ENCODE assay signal across 14 cellular contexts in genomic region chr9:17470449-17470848, GRCh38.
DNase-seq lines count a peak whose midpoint lies in the region; ATAC-seq and TF ChIP-seq lines count a peak whose summit lies in the region.
"Had no signal": no experiment of that assay in that cellular context is flagged by ENCODE, and none has a peak within 500 bp of the region (broad histone marks: within the 10 kb centered on the region; RNA-seq: fewer than 3 reads in every experiment).

No MANE protein-coding gene starts in this region.

- BruUV-seq in PC-3 (replicated peaks; lab: Mats Ljungman, UMichigan) = no TSS peak

- H3K27ac ChIP-seq in PC-3 (ENCODE audit: low read length) (no peak overlapping the region), left ventricle myocardium inferior (replicated peaks) (no peak overlapping the region)
- H3K27ac ChIP-seq: GM23248 had no signal

- ATAC-seq in PC-3 (peak; percentile 74), GM21381 (IDR thresholded peaks at IDR 0.05; ENCODE audit: unreplicated experiment) (no peak)

- POLR2A ChIA-PET in PC-3 (lab: Charles Lee; ENCODE audit: unreplicated experiment) = no interaction called here

- no peak overlapping the region for H3K4me2 ChIP-seq in PC-3 (ENCODE audit: low read length)

- CTCF ChIA-PET in PC-3 (lab: Charles Lee) = no interaction called here

- H3K4me3 ChIP-seq in PC-3 (ENCODE audit: low read length) (no peak overlapping the region), left ventricle myocardium inferior (no peak overlapping the region)
- H3K4me3 ChIP-seq: GM23248 had no signal

- no peak for TF ChIP-seq CTCF in PC-3 (conservative IDR thresholded peaks at IDR 0.05; ENCODE audit: low read depth, low read length)
- TF ChIP-seq CTCF in left ventricle myocardium inferior (IDR thresholded peaks at IDR 0.05; ENCODE audit: borderline replicate concordance) = no peak

- no peaks in the 10 kb centered on the region for H4K20me1 ChIP-seq in PC-3 (ENCODE audit: low read length)

- no peak overlapping the region for H3K9ac ChIP-seq in PC-3 (ENCODE audit: low read length)
- H3K9ac ChIP-seq: GM23248 had no signal

- H3F3A ChIP-seq in PC-3 (ENCODE audit: low read length, unreplicated experiment) = no peaks in the 10 kb centered on the region

- no peaks in the 10 kb centered on the region for H3K36me3 ChIP-seq in PC-3 (ENCODE audit: low read depth, low read length)
- peaks cover 20% of the 10 kb centered on the region for H3K36me3 ChIP-seq in left ventricle myocardium inferior

- no peaks in the 10 kb centered on the region for H3K79me2 ChIP-seq in PC-3 (ENCODE audit: low read length)

- intact Hi-C loops in PC-3 (cut with micrococcal nuclease) (no loop called here), left ventricle myocardium inferior (cut with micrococcal nuclease) (no loop called here)

- no peaks in the 10 kb centered on the region for H3K27me3 ChIP-seq in PC-3 (ENCODE audit: low read length)
- H3K27me3 ChIP-seq in left ventricle myocardium inferior (ENCODE audit: low read depth) = no peaks in the 10 kb centered on the region

- no peak overlapping the region for H2AFZ ChIP-seq in PC-3 (ENCODE audit: low read length)
- H2AFZ ChIP-seq: GM23248 had no signal

- peak; percentile 38 for DNase-seq in DMS 273 treated with DMSO at 0.1 percent for 48 hours (lab: John Stamatoyannopoulos, UW)
- DNase-seq in NCI-H524 (lab: John Stamatoyannopoulos, UW) = peak; percentile 45 to 81
- no peak for DNase-seq in PC-3
- DNase-seq in left ventricle myocardium inferior = no peak
- DNase-seq in NCI-H1436 treated with DMSO at 0.1 percent for 48 hours (lab: John Stamatoyannopoulos, UW) = no peak
- DNase-seq: C1 segment of cervical spinal cord; Calu3; CD4-positive, alpha-beta memory T cell; COR-L47; DMS79; GF-D8; GM23248; HCEC 1CT had no signal

- H3K9me2 ChIP-seq in PC-3 (replicated peaks; ENCODE audit: low read length) = no peaks in the 10 kb centered on the region

- H3K4me1 ChIP-seq in PC-3 (ENCODE audit: insufficient read depth, low read length) (no peaks in the 10 kb centered on the region), left ventricle myocardium inferior (no peaks in the 10 kb centered on the region)

- H3K9me3 ChIP-seq in PC-3 (ENCODE audit: low read length) = no peaks in the 10 kb centered on the region
- no peaks in the 10 kb centered on the region for H3K9me3 ChIP-seq in left ventricle myocardium inferior (replicated peaks)

Comparison
In these comparisons a context has a peak if more than half of its experiments do, and no peak if none do; other contexts are left out.
1. DNase-seq: peak in DMS 273 treated with DMSO at 0.1 percent for 48 hours (single experiment) and NCI-H524 (2 of 2); none in PC-3 (single experiment), left ventricle myocardium inferior (single experiment) and NCI-H1436 treated with DMSO at 0.1 percent for 48 hours (single experiment).